In genomic region chr11:118922745-118923627, GRCh38 we compare ENCODE assay signal across 9 cellular contexts. TPM values are rescaled to one million over a fixed set of nuclear protein-coding genes. Genes with fewer than 3 reads are reported as not detected.
DNase-seq lines count a peak whose midpoint lies in the region; ATAC-seq, FAIRE-seq and TF ChIP-seq lines count a peak whose summit lies in the region.
"Had no signal": no experiment of that assay in that cellular context is flagged by ENCODE, and none has a peak within 500 bp of the region (broad histone marks: within the 10 kb centered on the region; RNA-seq: fewer than 3 reads in every experiment).

No MANE protein-coding gene starts in this region.

- peaks cover 42% of the 10 kb centered on the region for H3K79me2 ChIP-seq in MM.1S (ENCODE audit: low read length)

- intact Hi-C loops in natural killer cell (cut with micrococcal nuclease) = no loop called here

- peaks cover 68 to 70% of the 10 kb centered on the region in 2 donors for H3K4me1 Mint-ChIP-seq in effector memory CD8-positive, alpha-beta T cell (ENCODE audit: low read depth in 2 of 2)
- peaks cover 66 to 81% of the 10 kb centered on the region in 2 donors for H3K4me1 Mint-ChIP-seq in natural killer cell

- H3K27ac Mint-ChIP-seq in effector memory CD8-positive, alpha-beta T cell = peak overlapping the region; percentile 94 to 99
- H3K27ac Mint-ChIP-seq in natural killer cell = peak overlapping the region; percentile 95 to 96

- H3K4me1 ChIP-seq in MM.1S (ENCODE audit: low read length) = peaks cover 28% of the 10 kb centered on the region

- no peaks in the 10 kb centered on the region for H3K9me3 Mint-ChIP-seq in effector memory CD8-positive, alpha-beta T cell
- no peaks in the 10 kb centered on the region for H3K9me3 Mint-ChIP-seq in natural killer cell

- peak overlapping the region; percentile 99 for H3K4me3 ChIP-seq in AG04450 (ENCODE audit: low read depth, low read length)
- no peak overlapping the region for H3K4me3 ChIP-seq in MM.1S (ENCODE audit: low read length)

- TF ChIP-seq CTCF in AG04450 (IDR thresholded peaks at IDR 0.05; ENCODE audit: low read depth, low read length) = no peak
- TF ChIP-seq CTCF in MM.1S (IDR thresholded peaks at IDR 0.05; ENCODE audit: low read length) = no peak
- no peak for TF ChIP-seq CTCF in natural killer cell (IDR thresholded peaks at IDR 0.05)

- H3K27me3 ChIP-seq in AG04450 (ENCODE audit: control insufficient read depth, insufficient read depth, low read length) (no peaks in the 10 kb centered on the region), MM.1S (replicated peaks; ENCODE audit: insufficient read depth, low read length) (no peaks in the 10 kb centered on the region)

- no peaks in the 10 kb centered on the region for H3K9me2 ChIP-seq in MM.1S (replicated peaks; ENCODE audit: insufficient read depth, low read length)

- no peak overlapping the region for H2AFZ ChIP-seq in MM.1S (ENCODE audit: low read length)

- no peaks in the 10 kb centered on the region for H3K36me3 ChIP-seq in MM.1S (replicated peaks; ENCODE audit: insufficient read depth, low read length)

- no peaks in the 10 kb centered on the region for H4K20me1 ChIP-seq in MM.1S (ENCODE audit: insufficient read depth, low read length)

- peak overlapping the region; percentile 57 for H3K27ac ChIP-seq in AG04450 (ENCODE audit: low read depth, low read length)
- H3K27ac ChIP-seq in MM.1S (ENCODE audit: low read length) = no peak overlapping the region

- POLR2A ChIA-PET in AG04450 (lab: Yijun Ruan, JAX) = interaction anchor here (1.0 to 1.1 kb wide), 2 partner anchors 28 to 131 kb away, joined by 3 to 4 read pairs; no protein-coding TSS in a partner anchor

- peaks cover 25% of the 10 kb centered on the region for H3F3A ChIP-seq in MM.1S (ENCODE audit: insufficient read depth, low read length)

- no peak for DNase-seq in AG04450 (ENCODE audit: low read depth, low spot score)
- no peak for DNase-seq in MM.1S
- no peak for DNase-seq in effector memory CD8-positive, alpha-beta T cell
- no peak for DNase-seq in natural killer cell
- DNase-seq in GM19239 (ENCODE audit: insufficient read length, low spot score) = no peak
- no peak for DNase-seq in SKM-1 (lab: John Stamatoyannopoulos, UW; ENCODE audit: unreplicated experiment)
- DNase-seq: NCI-H1048 had no signal

- H3K36me3 Mint-ChIP-seq in effector memory CD8-positive, alpha-beta T cell (ENCODE audit: insufficient read depth) = peaks cover 86% of the 10 kb centered on the region
- no peaks in the 10 kb centered on the region for H3K36me3 Mint-ChIP-seq in natural killer cell

- FAIRE-seq in GM19239 (lab: Jason Lieb, UNC) = no peak

- H3K9me3 ChIP-seq in AG04450 (ENCODE audit: control insufficient read depth, insufficient read depth, low read length) (no peaks in the 10 kb centered on the region; the same call in 1 of the 2 replicates), MM.1S (replicated peaks; ENCODE audit: insufficient read depth, low read length) (no peaks in the 10 kb centered on the region)

- no peaks in the 10 kb centered on the region for H3K27me3 Mint-ChIP-seq in effector memory CD8-positive, alpha-beta T cell
- H3K27me3 Mint-ChIP-seq in natural killer cell (ENCODE audit: low read depth in 2 of 2) = peaks cover 0 to 3% of the 10 kb centered on the region in 2 donors

- no peak overlapping the region for H3K9ac ChIP-seq in MM.1S (ENCODE audit: low read length)

- peak overlapping the region; percentile 90; the same call in 1 of the 2 replicates for H3K4me2 ChIP-seq in MM.1S (ENCODE audit: low read depth, low read length)

- no peak for ATAC-seq in effector memory CD8-positive, alpha-beta T cell (replicated peaks)
- no peak for ATAC-seq in natural killer cell
- ATAC-seq in HG02759 (IDR thresholded peaks at IDR 0.05; ENCODE audit: unreplicated experiment) = no peak
- no peak for ATAC-seq in HG03045 (IDR thresholded peaks at IDR 0.05; ENCODE audit: unreplicated experiment)

- peak overlapping the region; percentile 91 to 94 for H3K4me3 Mint-ChIP-seq in effector memory CD8-positive, alpha-beta T cell
- H3K4me3 Mint-ChIP-seq in natural killer cell = peak overlapping the region; percentile 91

- CTCF ChIA-PET in AG04450 (lab: Charles Lee) = interaction anchor here (1.5 to 1.8 kb wide), 4 partner anchors 13 to 233 kb away, joined by 3 to 10 read pairs (median 5); partner anchors contain the start of gene DDX6

RNA-seq across cellular contexts. Expression of gene BCL9L, which starts 2.7 kb away (rescaled TPM):
- polyA plus RNA-seq in AG04450 (2011; rRNA removed) = 2.5 and 5.7 TPM in 2 replicates
- 6.5 and 7.3 TPM in 2 replicates for polyA minus RNA-seq in AG04450 (2011; rRNA and poly(A)+ RNA removed)
- total RNA-seq in natural killer cell = 100 to 1,000 TPM; 221 to 255 (median 234) TPM

RNA-seq across cellular contexts. Expression of gene UPK2, which starts 33.1 kb away (rescaled TPM):
- polyA plus RNA-seq in AG04450 (2011; rRNA removed) = 0.20 TPM in 1 of 2 replicates, not detected in the other
- polyA minus RNA-seq in AG04450 (2011; rRNA and poly(A)+ RNA removed) = not detected in 2 replicates
- under 1 TPM in 2 of 3 donors, not detected in 1; 0.40 to 0.41 TPM for total RNA-seq in natural killer cell

RNA-seq across cellular contexts. Expression of gene CXCR5, which starts 39.3 kb away (rescaled TPM):
- not detected in 2 replicates for polyA plus RNA-seq in AG04450 (2011; rRNA removed)
- polyA minus RNA-seq in AG04450 (2011; rRNA and poly(A)+ RNA removed) = not detected in 2 replicates
- total RNA-seq in natural killer cell = 1 to 10 TPM in 1 of 3 donors, under 1 TPM in 2; 0.56 to 1.3 (median 0.86) TPM

RNA-seq across cellular contexts. Expression of gene FOXR1, which starts 48.6 kb away (rescaled TPM):
- not detected in 2 replicates for polyA plus RNA-seq in AG04450 (2011; rRNA removed)
- not detected in 2 replicates for polyA minus RNA-seq in AG04450 (2011; rRNA and poly(A)+ RNA removed)
- total RNA-seq in natural killer cell = not detected
